In the genomic region with DNA sequence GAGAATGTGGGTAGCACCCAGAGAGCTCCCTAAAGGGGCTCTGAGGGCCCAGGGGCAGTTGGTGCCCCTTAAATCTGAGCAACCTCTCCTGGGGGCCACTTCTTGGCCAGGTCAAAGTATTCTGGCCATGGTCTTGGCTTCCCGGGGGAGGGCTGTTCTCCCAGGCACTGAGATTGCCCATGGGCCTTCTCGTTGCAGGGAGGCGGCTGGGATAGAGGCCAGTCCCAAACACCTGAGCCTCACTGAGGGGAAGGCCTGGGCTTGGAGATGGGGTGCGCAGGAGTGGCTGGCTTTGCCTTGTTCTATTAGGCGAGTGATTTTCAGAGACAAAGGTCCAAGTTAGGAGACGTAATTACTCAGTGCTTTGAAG, we compare ENCODE assay signal across 21 cellular contexts. TPM values are rescaled to one million over a fixed set of nuclear protein-coding genes. Genes with fewer than 3 reads are reported as not detected.
A peak's percentile ranks its signal among the peaks of the same experiment; 100 is the strongest.
DNase-seq lines count a peak whose midpoint lies in the region; ATAC-seq and TF ChIP-seq lines count a peak whose summit lies in the region.
"Had no signal": no experiment of that assay in that cellular context is flagged by ENCODE, and none has a peak within 500 bp of the region (broad histone marks: within the 10 kb centered on the region; RNA-seq: fewer than 3 reads in every experiment).

No MANE protein-coding gene starts in this region.

- no peak overlapping the region for H3K4me3 ChIP-seq in upper lobe of right lung
- H3K4me3 ChIP-seq: BLaER1, GM12878 had no signal

- H3K4me1 ChIP-seq in H9 (ENCODE audit: insufficient read depth, low read length) = no peaks in the 10 kb centered on the region
- H3K4me1 ChIP-seq in upper lobe of right lung = no peaks in the 10 kb centered on the region
- H3K4me1 ChIP-seq: BE2C had no signal

- no peaks in the 10 kb centered on the region for H4K20me1 ChIP-seq in H9 (ENCODE audit: control insufficient read depth, insufficient read depth, insufficient read length)

- H3K23me2 ChIP-seq in H9 (ENCODE audit: insufficient read length, low read depth, low read length, poor library complexity, severe bottlenecking) = no peaks in the 10 kb centered on the region

- H4K5ac ChIP-seq in H9 (ENCODE audit: insufficient read length, low read depth, low read length) = no peak overlapping the region

- H3K56ac ChIP-seq in H9 (ENCODE audit: insufficient read length, low read depth, low read length) = no peak overlapping the region

- H3K79me2 ChIP-seq in H9 (ENCODE audit: insufficient read depth, low read length) = no peaks in the 10 kb centered on the region

- intact Hi-C loops in activated naive CD4-positive, alpha-beta T cell treated with anti-CD3 and anti-CD28 coated beads for 36 hours (cut with micrococcal nuclease) = no loop called here
- intact Hi-C loops in upper lobe of right lung (cut with DNase I) = no loop called here

- no peaks in the 10 kb centered on the region for H3K79me1 ChIP-seq in H9 (ENCODE audit: insufficient read depth, low read depth, low read length, poor library complexity, severe bottlenecking)

- H2AK5ac ChIP-seq in H9 (ENCODE audit: insufficient read length, low read length) = no peak overlapping the region

- no peak for ATAC-seq in upper lobe of right lung
- ATAC-seq: GM12878 had no signal

- H3K4me3 Mint-ChIP-seq in activated naive CD4-positive, alpha-beta T cell treated with anti-CD3 and anti-CD28 coated beads, Interleukin-2, amount 50 U/mL, for 24 hours = no peak overlapping the region
- no peak overlapping the region for H3K4me3 Mint-ChIP-seq in activated naive CD4-positive, alpha-beta T cell treated with anti-CD3 and anti-CD28 coated beads for 36 hours
- H3K4me3 Mint-ChIP-seq in H9 = no peak overlapping the region
- H3K4me3 Mint-ChIP-seq: CD14-positive monocyte; CD4-positive, alpha-beta memory T cell; CD4-positive, CD25-positive, alpha-beta regulatory T cell; CD8-positive, alpha-beta memory T cell had no signal

- H4K91ac ChIP-seq in H9 (ENCODE audit: insufficient read length, low read depth, low read length) = no peak overlapping the region

- peak overlapping the region; percentile 55 for H3K27ac Mint-ChIP-seq in activated naive CD4-positive, alpha-beta T cell treated with anti-CD3 and anti-CD28 coated beads, Interleukin-2, amount 50 U/mL, for 24 hours
- no peak overlapping the region for H3K27ac Mint-ChIP-seq in activated naive CD4-positive, alpha-beta T cell treated with anti-CD3 and anti-CD28 coated beads for 36 hours
- H3K27ac Mint-ChIP-seq in H9 = no peak overlapping the region; a peak in 1 of 7 replicates
- H3K27ac Mint-ChIP-seq: CD4-positive, CD25-positive, alpha-beta regulatory T cell; CD8-positive, alpha-beta memory T cell had no signal

- peaks cover 3% of the 10 kb centered on the region for H3K36me3 Mint-ChIP-seq in activated naive CD4-positive, alpha-beta T cell treated with anti-CD3 and anti-CD28 coated beads, Interleukin-2, amount 50 U/mL, for 24 hours
- H3K36me3 Mint-ChIP-seq in activated naive CD4-positive, alpha-beta T cell treated with anti-CD3 and anti-CD28 coated beads for 36 hours (ENCODE audit: low read depth) = peaks cover 5% of the 10 kb centered on the region
- H3K36me3 Mint-ChIP-seq in H9 (ENCODE audit: insufficient read depth in 1 of 3, low read depth in 3 of 3) = peaks cover 2 to 13% (median 5%) of the 10 kb centered on the region in 3 experiments
- H3K36me3 Mint-ChIP-seq: CD14-positive monocyte had no signal

- H3K4ac ChIP-seq in H9 (ENCODE audit: low read depth, low read length) = no peak overlapping the region

- peaks cover 10% of the 10 kb centered on the region for H3K4me1 Mint-ChIP-seq in activated naive CD4-positive, alpha-beta T cell treated with anti-CD3 and anti-CD28 coated beads, Interleukin-2, amount 50 U/mL, for 24 hours
- H3K4me1 Mint-ChIP-seq in activated naive CD4-positive, alpha-beta T cell treated with anti-CD3 and anti-CD28 coated beads for 36 hours (ENCODE audit: low read depth) = peaks cover 17% of the 10 kb centered on the region
- H3K4me1 Mint-ChIP-seq in H9 = peaks cover 0 to 2% of the 10 kb centered on the region in 2 experiments; a peak in 2 of 4 replicates
- H3K4me1 Mint-ChIP-seq: CD14-positive monocyte had no signal

- CTCF ChIA-PET in activated naive CD4-positive, alpha-beta T cell treated with anti-CD3 and anti-CD28 coated beads for 36 hours (lab: Charles Lee) = interaction anchor here (1.0 kb wide), 1 partner anchor 14 kb away, joined by 3 read pairs; no protein-coding TSS in a partner anchor

- H2AFZ ChIP-seq in H9 (ENCODE audit: low read length) = no peak overlapping the region

- H2BK120ac ChIP-seq in H9 (ENCODE audit: low read depth, low read length, poor library complexity, severe bottlenecking) = no peak overlapping the region

- no peak overlapping the region for H3T11ph ChIP-seq in H9 (ENCODE audit: low read length)

- no peak overlapping the region for H2BK12ac ChIP-seq in H9 (ENCODE audit: insufficient read length, low read depth, low read length)

- no peak overlapping the region for H3K4me2 ChIP-seq in H9 (ENCODE audit: insufficient read depth, insufficient read length, low read length)
- H3K4me2 ChIP-seq: BLaER1 had no signal

- peaks cover 5% of the 10 kb centered on the region for H3K36me3 ChIP-seq in upper lobe of right lung
- H3K36me3 ChIP-seq: BE2C had no signal

- H3K27me3 ChIP-seq in H9 (ENCODE audit: insufficient read depth, low read length) (no peaks in the 10 kb centered on the region), upper lobe of right lung (no peaks in the 10 kb centered on the region)
- H3K27me3 ChIP-seq: BE2C, BLaER1 had no signal

- H4K8ac ChIP-seq in H9 (replicated peaks; ENCODE audit: insufficient read length, low read depth, low read length) = no peak overlapping the region

- TF ChIP-seq CTCF in H9 (conservative IDR thresholded peaks at IDR 0.05) = no peak
- TF ChIP-seq CTCF in upper lobe of right lung (IDR thresholded peaks at IDR 0.05) = no peak

- no peak overlapping the region for H3K23ac ChIP-seq in H9 (ENCODE audit: insufficient read length, low read depth, low read length)

- H2BK15ac ChIP-seq in H9 (ENCODE audit: low read depth, low read length) = no peak overlapping the region

- no peak for DNase-seq in activated naive CD4-positive, alpha-beta T cell treated with anti-CD3 and anti-CD28 coated beads for 36 hours
- DNase-seq in D341Med (ENCODE audit: low spot score) (peak; percentile 14), H9 (peak; percentile 13), upper lobe of right lung (peak; percentile 46), KBM-7 (no peak), DMS79 (lab: John Stamatoyannopoulos, UW) (no peak)
- DNase-seq: 8988T; ACHN; BE2C; C1 segment of cervical spinal cord; CD4-positive, alpha-beta memory T cell; CD4-positive, CD25-positive, alpha-beta regulatory T cell; CD8-positive, alpha-beta memory T cell; COR-L47; DND-41; EL; GDM1 had no signal

- peaks cover 11% of the 10 kb centered on the region for H3K9me3 ChIP-seq in H9 (ENCODE audit: control insufficient read depth, low read depth, low read length)
- no peaks in the 10 kb centered on the region for H3K9me3 ChIP-seq in upper lobe of right lung
- H3K9me3 ChIP-seq: BE2C, BLaER1 had no signal

- no peaks in the 10 kb centered on the region for H3K9me3 Mint-ChIP-seq in activated naive CD4-positive, alpha-beta T cell treated with anti-CD3 and anti-CD28 coated beads, Interleukin-2, amount 50 U/mL, for 24 hours
- H3K9me3 Mint-ChIP-seq in activated naive CD4-positive, alpha-beta T cell treated with anti-CD3 and anti-CD28 coated beads for 36 hours = peaks cover 2% of the 10 kb centered on the region
- H3K9me3 Mint-ChIP-seq in H9 = peaks cover 6 to 8% of the 10 kb centered on the region in 2 experiments; a peak in 3 of 5 replicates
- H3K9me3 Mint-ChIP-seq: CD8-positive, alpha-beta memory T cell had no signal

- H3K27ac ChIP-seq in H9 (ENCODE audit: insufficient read length, low read depth, low read length) (no peak overlapping the region), upper lobe of right lung (no peak overlapping the region)
- H3K27ac ChIP-seq: BLaER1 had no signal

- H3K9ac ChIP-seq in H9 (ENCODE audit: extremely low read depth, insufficient read length, low read length) = no peak overlapping the region
- H3K9ac ChIP-seq: BLaER1 had no signal

- H2BK5ac ChIP-seq in H9 (ENCODE audit: insufficient read length, low read length) = no peak overlapping the region

- H3K27me3 Mint-ChIP-seq in activated naive CD4-positive, alpha-beta T cell treated with anti-CD3 and anti-CD28 coated beads, Interleukin-2, amount 50 U/mL, for 24 hours = no peaks in the 10 kb centered on the region
- H3K27me3 Mint-ChIP-seq in activated naive CD4-positive, alpha-beta T cell treated with anti-CD3 and anti-CD28 coated beads for 36 hours (ENCODE audit: low read depth) = no peaks in the 10 kb centered on the region
- H3K27me3 Mint-ChIP-seq in H9 (ENCODE audit: low read depth) = peaks cover 5% of the 10 kb centered on the region
- H3K27me3 Mint-ChIP-seq: CD4-positive, alpha-beta memory T cell; CD4-positive, CD25-positive, alpha-beta regulatory T cell; CD8-positive, alpha-beta memory T cell had no signal

- in situ Hi-C loops in KBM-7 (cut with MboI; ENCODE audit: low pct_unique_long_range_greater_than_20kb, low sequenced_read_pairs) = no loop called here

- no peak overlapping the region for H3K18ac ChIP-seq in H9 (ENCODE audit: insufficient read length, low read depth, low read length)

- H2BK20ac ChIP-seq in H9 (ENCODE audit: low read depth, low read length, poor library complexity, severe bottlenecking) = no peak overlapping the region

- H3K14ac ChIP-seq in H9 (ENCODE audit: insufficient read depth, low read length) = no peak overlapping the region

- WGBS in H9 (ENCODE audit: extremely low coverage, insufficient read length, low lambda C conversion rate) = no CpG with 5 or more reads among the region's 6 CpGs

RNA-seq across cellular contexts. Expression of gene ZNF783, which starts 33.5 kb away (rescaled TPM):
- 1 to 10 TPM; 6.8 to 7.1 TPM for total RNA-seq in activated naive CD4-positive, alpha-beta T cell treated with anti-CD3 and anti-CD28 coated beads for 36 hours
- total RNA-seq in H9 (2021) = 13.5 and 13.6 TPM in 2 replicates
- total RNA-seq in upper lobe of right lung = 18.8 TPM

RNA-seq across cellular contexts. Expression of gene ZNF212, which starts 56.0 kb away (rescaled TPM):
- 10 to 100 TPM in 1 of 2 experiments, 1 to 10 TPM in 1; 9.0 to 10.4 TPM for total RNA-seq in activated naive CD4-positive, alpha-beta T cell treated with anti-CD3 and anti-CD28 coated beads for 36 hours
- total RNA-seq in H9 (2021) (21.1 and 22.9 TPM in 2 replicates), upper lobe of right lung (10.2 TPM)

Comparison
In these comparisons a context has a peak if more than half of its experiments do, and no peak if none do; other contexts are left out.
1. DNase-seq: peak in D341Med (single experiment), H9 (single experiment) and upper lobe of right lung (single experiment); none in activated naive CD4-positive, alpha-beta T cell treated with anti-CD3 and anti-CD28 coated beads for 36 hours (single experiment), KBM-7 (single experiment) and DMS79 (single experiment).